1 cellular context compared by ENCODE assay signal in the genomic region with DNA sequence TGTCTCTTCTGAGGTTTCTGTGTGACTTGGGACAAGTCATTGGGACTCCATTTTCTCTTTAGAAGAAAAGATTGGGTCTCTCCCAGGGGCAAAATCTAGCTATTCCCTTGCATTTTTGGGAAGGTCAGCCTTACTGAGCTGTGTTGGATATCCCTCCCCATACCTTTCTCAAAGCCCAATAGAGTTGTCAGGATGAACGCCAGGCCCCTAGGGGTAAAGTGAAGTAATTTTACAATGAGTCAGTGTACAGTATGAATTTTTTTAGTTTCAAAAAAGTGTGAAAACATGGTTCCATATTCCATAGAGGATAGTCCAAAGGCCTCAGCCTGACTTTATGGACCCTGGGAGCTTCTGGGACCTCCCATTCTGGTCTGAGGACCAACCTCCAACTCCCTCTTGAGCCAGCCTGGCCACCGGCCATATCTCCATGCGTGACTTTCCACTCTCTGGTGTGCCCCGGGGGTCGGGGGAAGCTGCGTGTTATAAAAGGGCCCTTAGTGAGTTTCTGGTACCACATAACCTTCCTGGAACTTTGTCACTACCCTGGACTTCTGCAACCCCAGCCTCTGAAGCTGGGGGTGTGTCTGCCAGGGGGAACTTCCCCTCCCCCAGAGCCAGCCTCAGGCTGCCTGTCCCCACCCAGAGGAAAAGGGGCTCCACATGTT.
TF ChIP-seq lines count a peak whose summit lies in the region.

No MANE protein-coding gene starts in this region.

TF ChIP-seq in H1, 55 proteins besides CTCF, POLR2A, EP300 and RAD21:
- no peak for TF ChIP-seq RFX5 (IDR thresholded peaks at IDR 0.05; ENCODE audit: borderline replicate concordance, low read depth, low read length)
- TF ChIP-seq RBBP5 (IDR thresholded peaks at IDR 0.05; ENCODE audit: borderline replicate concordance, low read depth, low read length) = no peak
- TF ChIP-seq SIX5 (IDR thresholded peaks at IDR 0.05; ENCODE audit: low read depth, low read length) = no peak
TF ChIP-seq in H1: peak in this region for 0.
